ENCODE assay signal across 19 cellular contexts in the genomic region with DNA sequence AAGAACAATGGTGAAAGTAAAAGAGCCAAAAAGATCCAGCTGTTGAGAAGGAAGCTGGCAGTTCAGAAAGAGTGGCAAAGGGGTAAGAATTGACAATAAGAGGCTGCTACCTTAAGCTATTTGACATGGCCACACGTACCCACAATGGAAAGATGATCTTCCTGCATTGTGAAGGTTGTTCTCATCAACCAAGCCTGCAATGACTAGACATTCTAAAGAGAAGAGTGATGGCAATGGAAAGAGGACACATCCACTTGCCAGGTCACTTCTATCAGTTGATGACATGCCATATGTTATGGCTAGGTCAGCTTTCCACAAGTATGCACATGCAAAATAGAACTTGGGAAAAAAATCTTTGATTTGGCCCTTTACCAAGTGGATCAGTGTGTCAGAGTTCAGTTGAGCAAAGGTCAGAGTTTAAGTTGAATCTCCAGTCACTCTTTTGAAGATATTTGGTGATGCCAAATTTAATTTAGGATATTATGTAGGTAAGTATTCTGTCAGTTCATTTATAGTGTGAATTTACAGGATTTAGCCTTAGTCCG.
DNase-seq lines count a peak whose midpoint lies in the region; ATAC-seq and TF ChIP-seq lines count a peak whose summit lies in the region.
"Had no signal": no experiment of that assay in that cellular context is flagged by ENCODE, and none has a peak within 500 bp of the region (broad histone marks: within the 10 kb centered on the region; RNA-seq: fewer than 3 reads in every experiment).

No MANE protein-coding gene starts in this region.

- H3K4me1 ChIP-seq in right cardiac atrium (ENCODE audit: control insufficient read depth, insufficient read depth, low read length) (peaks cover 4% of the 10 kb centered on the region), rectal smooth muscle tissue (ENCODE audit: control insufficient read depth, insufficient read depth, low read length) (peaks cover 16% of the 10 kb centered on the region)

- H3K4me3 ChIP-seq in right cardiac atrium (ENCODE audit: low read length): no peak overlapping the region
- no peak overlapping the region for H3K4me3 ChIP-seq in rectal smooth muscle tissue (ENCODE audit: low read length)
- no peak overlapping the region for H3K4me3 ChIP-seq in lower leg skin (ENCODE audit: low read depth, poor library complexity, severe bottlenecking)
- H3K4me3 ChIP-seq: PC-9 had no signal

- H3K27ac ChIP-seq in right cardiac atrium (ENCODE audit: low read length) (no peak overlapping the region), rectal smooth muscle tissue (ENCODE audit: low read depth, low read length) (peak overlapping the region; percentile 27)
- H3K27ac ChIP-seq: KMS-11, PC-9, RWPE1 had no signal

- no peak for TF ChIP-seq CTCF in lower leg skin (IDR thresholded peaks at IDR 0.05)

- H3K36me3 ChIP-seq in rectal smooth muscle tissue (ENCODE audit: control insufficient read depth, insufficient read depth, low read length): peaks cover 2% of the 10 kb centered on the region

- H3K9ac ChIP-seq in rectal smooth muscle tissue (ENCODE audit: low read length): no peak overlapping the region
- H3K9ac ChIP-seq: KMS-11 had no signal

- intact Hi-C loops in left ventricle myocardium superior (cut with micrococcal nuclease) (no loop called here), right cardiac atrium (cut with DNase I) (no loop called here), lower leg skin (cut with DNase I; ENCODE audit: low total_unique reads) (no loop called here)

- WGBS in right cardiac atrium: 67% methylated on average over 2 of the region's 2 CpGs
- 78 to 88% methylated on average over 2 of the region's 2 CpGs for WGBS in lower leg skin, 2 donors

- DNase-seq in left ventricle myocardium superior: no peak
- DNase-seq in right cardiac atrium: no peak
- no peak for DNase-seq in left lobe of liver (ENCODE audit: low spot score)
- no peak for DNase-seq in lower leg skin (ENCODE audit: low spot score in 2 of 2)
- no peak for DNase-seq in NCI-H2029 (lab: John Stamatoyannopoulos, UW)
- DNase-seq: Caco-2; CD4-positive, alpha-beta T cell; DMS153; GDM1; MV-4-11; NCI-H1417; NCI-H187 treated with DMSO at 0.1 percent for 48 hours; NCI-H345; NCI-H524 treated with DMSO at 0.1 percent for 48 hours; PC-9 had no signal

- H3K27me3 ChIP-seq in right cardiac atrium (ENCODE audit: control insufficient read depth, insufficient read depth) (no peaks in the 10 kb centered on the region), rectal smooth muscle tissue (ENCODE audit: control insufficient read depth, insufficient read depth, low read length) (no peaks in the 10 kb centered on the region)

- ATAC-seq in left ventricle myocardium superior (peak; percentile 12), right cardiac atrium (no peak), left lobe of liver (peak; percentile 74), GM19397 (IDR thresholded peaks at IDR 0.05; ENCODE audit: unreplicated experiment) (no peak)

- TF ChIP-seq POLR2A in lower leg skin (IDR thresholded peaks at IDR 0.05): no peak

- no peaks in the 10 kb centered on the region for H3K9me3 ChIP-seq in right cardiac atrium (ENCODE audit: control insufficient read depth, low read length)
- H3K9me3 ChIP-seq: Caco-2 had no signal

Comparison
In these comparisons a context has a peak if more than half of its experiments do, and no peak if none do; other contexts are left out.
1. ATAC-seq: peak in left ventricle myocardium superior (single experiment) and left lobe of liver (single experiment); none in right cardiac atrium (0 of 2) and GM19397 (single experiment).